Comparison of ENCODE assay signal across 32 cellular contexts in the genomic region with DNA sequence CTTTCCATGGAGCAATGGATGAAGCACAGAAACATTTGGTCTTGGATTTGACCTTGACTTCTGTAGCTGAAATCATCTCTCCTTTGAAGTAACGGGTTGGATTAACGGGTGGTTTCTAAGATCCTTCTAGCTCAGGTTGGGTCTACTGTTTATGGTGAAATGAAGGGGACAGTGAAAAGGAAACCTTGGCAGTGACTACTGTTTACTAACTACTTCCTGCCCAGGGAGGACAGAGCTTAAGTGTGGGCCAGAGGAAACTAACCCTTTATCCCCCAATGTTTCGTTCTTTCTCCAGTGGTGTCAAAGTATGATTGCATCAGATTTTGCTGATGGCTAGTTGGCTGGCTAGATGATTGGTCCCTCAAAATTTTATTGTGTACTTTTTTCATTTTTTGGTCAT. TPM values are rescaled to one million over a fixed set of nuclear protein-coding genes. Genes with fewer than 3 reads are reported as not detected.
DNase-seq lines count a peak whose midpoint lies in the region; ATAC-seq, FAIRE-seq and TF ChIP-seq lines count a peak whose summit lies in the region.
"Had no signal": no experiment of that assay in that cellular context is flagged by ENCODE, and none has a peak within 500 bp of the region (broad histone marks: within the 10 kb centered on the region; RNA-seq: fewer than 3 reads in every experiment).

No MANE protein-coding gene starts in this region.

- H3K27ac ChIP-seq in H9 (ENCODE audit: insufficient read length, low read depth, low read length) (no peak overlapping the region), liver (ENCODE audit: low read depth in 1 of 2, low read length in 2 of 2) (peak overlapping the region; percentile 30 to 62), small intestine (ENCODE audit: low read depth in 1 of 2, low read length in 1 of 2) (peak overlapping the region in 1 of 2 donors; percentile 29)
- H3K27ac ChIP-seq: C4-2B, esophagus squamous epithelium, foreskin keratinocyte, GM23248, heart left ventricle, psoas muscle, sigmoid colon had no signal

- no peaks in the 10 kb centered on the region for H3K23me2 ChIP-seq in H9 (ENCODE audit: insufficient read length, low read depth, low read length, poor library complexity, severe bottlenecking)

- peaks cover 17 to 90% (median 78%) of the 10 kb centered on the region in 3 experiments; a peak in 6 of 7 replicates for H3K36me3 Mint-ChIP-seq in H9 (ENCODE audit: insufficient read depth in 1 of 3, low read depth in 3 of 3)
- H3K36me3 Mint-ChIP-seq in activated T-helper 1 cell treated with anti-CD3 and anti-CD28 coated beads, Interleukin-12 subunit alpha, Interleukin-12 subunit beta, Interleukin-2, Interleukin-4 antibody, amounts not matched to agents 30 ng/mL and 10 ng/mL and 1 ng/mL, durations not matched to agents 14 hours and 24 hours and 36 hours (ENCODE audit: low read depth): peaks cover 48% of the 10 kb centered on the region

- H2AK5ac ChIP-seq in H9 (ENCODE audit: insufficient read length, low read length): no peak overlapping the region

- no peak overlapping the region for H3K56ac ChIP-seq in H9 (ENCODE audit: insufficient read length, low read depth, low read length)

- ATAC-seq in GM19035 (IDR thresholded peaks at IDR 0.05; ENCODE audit: unreplicated experiment): no peak
- ATAC-seq: foreskin keratinocyte, heart left ventricle, K562, psoas muscle, Right ventricle myocardium inferior, SK-N-SH treated with all-trans-retinoic acid at 6 μM for 48 hours had no signal

- H3K14ac ChIP-seq in H9 (ENCODE audit: insufficient read depth, low read length): no peak overlapping the region

- H2BK5ac ChIP-seq in H9 (ENCODE audit: insufficient read length, low read length): no peak overlapping the region

- no CpG with 5 or more reads among the region's 3 CpGs for WGBS in H9 (ENCODE audit: extremely low coverage, insufficient read length, low lambda C conversion rate)
- 34% methylated on average over 3 of the region's 3 CpGs for WGBS in liver
- 74 to 90% (median 83%) methylated on average over 3 of the region's 3 CpGs for WGBS in small intestine, 3 donors

- H4K91ac ChIP-seq in H9 (ENCODE audit: insufficient read length, low read depth, low read length): no peak overlapping the region

- no peaks in the 10 kb centered on the region for H3K79me2 ChIP-seq in H9 (ENCODE audit: insufficient read depth, low read length)

- H2BK15ac ChIP-seq in H9 (ENCODE audit: low read depth, low read length): no peak overlapping the region

- no peak overlapping the region for H2BK20ac ChIP-seq in H9 (ENCODE audit: low read depth, low read length, poor library complexity, severe bottlenecking)

- H3K79me1 ChIP-seq in H9 (ENCODE audit: insufficient read depth, low read depth, low read length, poor library complexity, severe bottlenecking): no peaks in the 10 kb centered on the region

- peak in 1 of 2 donors; percentile 23 for TF ChIP-seq RAD21 in liver (IDR thresholded peaks at IDR 0.05)

- H3K4me1 ChIP-seq in H9 (ENCODE audit: insufficient read depth, low read length) (no peaks in the 10 kb centered on the region), liver (ENCODE audit: control insufficient read depth in 4 of 4, insufficient read depth in 4 of 4, low read length in 3 of 4) (peaks cover 4 to 55% (median 40%) of the 10 kb centered on the region in 4 donors), small intestine (ENCODE audit: control insufficient read depth in 2 of 2, insufficient read depth in 1 of 2, low read depth in 1 of 2, low read length in 1 of 2) (no peaks in the 10 kb centered on the region)
- H3K4me1 ChIP-seq: esophagus squamous epithelium, foreskin keratinocyte, heart left ventricle, psoas muscle, sigmoid colon had no signal

- H3T11ph ChIP-seq in H9 (ENCODE audit: low read length): no peak overlapping the region

- no peaks in the 10 kb centered on the region for H3K4me1 Mint-ChIP-seq in H9
- no peaks in the 10 kb centered on the region for H3K4me1 Mint-ChIP-seq in activated T-helper 1 cell treated with anti-CD3 and anti-CD28 coated beads, Interleukin-12 subunit alpha, Interleukin-12 subunit beta, Interleukin-2, Interleukin-4 antibody, amounts not matched to agents 30 ng/mL and 10 ng/mL and 1 ng/mL, durations not matched to agents 14 hours and 24 hours and 36 hours (ENCODE audit: low read depth)
- H3K4me1 Mint-ChIP-seq: mesothelial cell of epicardium had no signal

- no peak overlapping the region for H3K18ac ChIP-seq in H9 (ENCODE audit: insufficient read length, low read depth, low read length)

- H4K20me1 ChIP-seq in H9 (ENCODE audit: control insufficient read depth, insufficient read depth, insufficient read length): no peaks in the 10 kb centered on the region

- H4K5ac ChIP-seq in H9 (ENCODE audit: insufficient read length, low read depth, low read length): no peak overlapping the region

- H3K4ac ChIP-seq in H9 (ENCODE audit: low read depth, low read length): no peak overlapping the region

- H3K9ac ChIP-seq in H9 (ENCODE audit: extremely low read depth, insufficient read length, low read length): no peak overlapping the region
- H3K9ac ChIP-seq in liver (ENCODE audit: low read depth in 1 of 2, low read length in 2 of 2): peak overlapping the region in 1 of 2 donors; percentile 28
- H3K9ac ChIP-seq: GM23248 had no signal

- H3K4me3 Mint-ChIP-seq in H9: no peak overlapping the region
- no peak overlapping the region for H3K4me3 Mint-ChIP-seq in activated T-helper 1 cell treated with anti-CD3 and anti-CD28 coated beads, Interleukin-12 subunit alpha, Interleukin-12 subunit beta, Interleukin-2, Interleukin-4 antibody, amounts not matched to agents 30 ng/mL and 10 ng/mL and 1 ng/mL, durations not matched to agents 14 hours and 24 hours and 36 hours
- H3K4me3 Mint-ChIP-seq: mesothelial cell of epicardium; T-helper 1 cell treated with Interleukin-12 subunit alpha and Interleukin-12 subunit beta and Interleukin-4 antibody, amounts not matched to agents 30 μg/mL and 1 μg/mL, for 36 hours; type B pancreatic cell had no signal

- H4K8ac ChIP-seq in H9 (replicated peaks; ENCODE audit: insufficient read length, low read depth, low read length): no peak overlapping the region

- H3K36me3 ChIP-seq in liver (ENCODE audit: control insufficient read depth in 4 of 4, insufficient read depth in 3 of 4, low read depth in 1 of 4, low read length in 3 of 4): peaks cover 4 to 16% (median 13%) of the 10 kb centered on the region in 4 donors
- peaks cover 9 to 15% of the 10 kb centered on the region in 2 donors for H3K36me3 ChIP-seq in small intestine (ENCODE audit: control insufficient read depth in 2 of 2, insufficient read depth in 2 of 2, low read length in 2 of 2)

- no peaks in the 10 kb centered on the region for H3K27me3 ChIP-seq in H9 (ENCODE audit: insufficient read depth, low read length)
- no peaks in the 10 kb centered on the region for H3K27me3 ChIP-seq in liver (ENCODE audit: control insufficient read depth in 4 of 4, insufficient read depth in 4 of 4, low read length in 3 of 4)
- H3K27me3 ChIP-seq in small intestine (ENCODE audit: control insufficient read depth in 2 of 2, insufficient read depth in 2 of 2, low read length in 2 of 2): no peaks in the 10 kb centered on the region
- H3K27me3 ChIP-seq: esophagus squamous epithelium, foreskin keratinocyte, heart left ventricle, sigmoid colon had no signal

- no peak for FAIRE-seq in small intestine (lab: Jason Lieb, UNC)
- FAIRE-seq: K562, keratinocyte, TTC549 had no signal

- intact Hi-C loops in activated T-helper 1 cell treated with anti-CD3 and anti-CD28 coated beads, Interleukin-12 subunit alpha, Interleukin-12 subunit beta, Interleukin-2, Interleukin-4 antibody, amounts not matched to agents 30 ng/mL and 10 ng/mL and 1 ng/mL, durations not matched to agents 14 hours and 24 hours and 36 hours (cut with micrococcal nuclease): no loop called here

- no peak overlapping the region for H2BK12ac ChIP-seq in H9 (ENCODE audit: insufficient read length, low read depth, low read length)

- H3K9me3 ChIP-seq in H9 (ENCODE audit: control insufficient read depth, low read depth, low read length): no peaks in the 10 kb centered on the region
- no peaks in the 10 kb centered on the region for H3K9me3 ChIP-seq in liver (ENCODE audit: control insufficient read depth in 4 of 4, low read length in 3 of 4)
- no peaks in the 10 kb centered on the region for H3K9me3 ChIP-seq in small intestine (ENCODE audit: control insufficient read depth, low read depth)
- H3K9me3 ChIP-seq: esophagus squamous epithelium, heart left ventricle, psoas muscle, sigmoid colon had no signal

- H3K27ac Mint-ChIP-seq in H9: peak overlapping the region in 2 of 3 experiments; percentile 2 to 22; a peak in 3 of 7 replicates
- H3K27ac Mint-ChIP-seq in activated T-helper 1 cell treated with anti-CD3 and anti-CD28 coated beads, Interleukin-12 subunit alpha, Interleukin-12 subunit beta, Interleukin-2, Interleukin-4 antibody, amounts not matched to agents 30 ng/mL and 10 ng/mL and 1 ng/mL, durations not matched to agents 14 hours and 24 hours and 36 hours: peak overlapping the region; percentile 7
- H3K27ac Mint-ChIP-seq: mesothelial cell of epicardium; T-helper 1 cell treated with Interleukin-12 subunit alpha and Interleukin-12 subunit beta and Interleukin-4 antibody, amounts not matched to agents 30 μg/mL and 1 μg/mL, for 36 hours; type B pancreatic cell had no signal

- H3K4me2 ChIP-seq in H9 (ENCODE audit: insufficient read depth, insufficient read length, low read length): no peak overlapping the region

- H2BK120ac ChIP-seq in H9 (ENCODE audit: low read depth, low read length, poor library complexity, severe bottlenecking): no peak overlapping the region

- no peak overlapping the region for H3K23ac ChIP-seq in H9 (ENCODE audit: insufficient read length, low read depth, low read length)

- no peaks in the 10 kb centered on the region for H3K9me3 Mint-ChIP-seq in H9
- no peaks in the 10 kb centered on the region for H3K9me3 Mint-ChIP-seq in activated T-helper 1 cell treated with anti-CD3 and anti-CD28 coated beads, Interleukin-12 subunit alpha, Interleukin-12 subunit beta, Interleukin-2, Interleukin-4 antibody, amounts not matched to agents 30 ng/mL and 10 ng/mL and 1 ng/mL, durations not matched to agents 14 hours and 24 hours and 36 hours
- H3K9me3 Mint-ChIP-seq: mesothelial cell of epicardium; T-helper 1 cell treated with Interleukin-12 subunit alpha and Interleukin-12 subunit beta and Interleukin-4 antibody, amounts not matched to agents 30 μg/mL and 1 μg/mL, for 36 hours; type B pancreatic cell had no signal

- H3K27me3 Mint-ChIP-seq in H9 (ENCODE audit: low read depth): no peaks in the 10 kb centered on the region
- no peaks in the 10 kb centered on the region for H3K27me3 Mint-ChIP-seq in activated T-helper 1 cell treated with anti-CD3 and anti-CD28 coated beads, Interleukin-12 subunit alpha, Interleukin-12 subunit beta, Interleukin-2, Interleukin-4 antibody, amounts not matched to agents 30 ng/mL and 10 ng/mL and 1 ng/mL, durations not matched to agents 14 hours and 24 hours and 36 hours (ENCODE audit: insufficient read depth)
- H3K27me3 Mint-ChIP-seq: type B pancreatic cell had no signal

- TF ChIP-seq CTCF in GM12865 (IDR thresholded peaks at IDR 0.05; ENCODE audit: insufficient read depth, low read depth, low read length, missing control alignments) (no peak), H9 (conservative IDR thresholded peaks at IDR 0.05) (no peak), liver (IDR thresholded peaks at IDR 0.05; ENCODE audit: low read depth, low read length, missing input control) (no peak)

- peak; percentile 32 for DNase-seq in GM12865 (ENCODE audit: low read depth)
- DNase-seq in H9: no peak
- DNase-seq in activated T-helper 1 cell treated with anti-CD3 and anti-CD28 coated beads, Interleukin-12 subunit alpha, Interleukin-12 subunit beta, Interleukin-2, Interleukin-4 antibody, amounts not matched to agents 30 ng/mL and 10 ng/mL and 1 ng/mL, durations not matched to agents 14 hours and 24 hours and 36 hours (ENCODE audit: low spot score): no peak
- DNase-seq in NCI-H187 treated with DMSO at 0.1 percent for 48 hours (lab: John Stamatoyannopoulos, UW): no peak
- no peak for DNase-seq in small intestine
- DNase-seq: activated CD4-positive, alpha-beta T cell treated with anti-CD3 and anti-CD28 coated beads, Interleukin-2, amount 50 U/mL, for 48 hours; activated gamma-delta T cell treated with Interleukin-2 at 50 U/mL for 16 hours; central memory CD4-positive, alpha-beta T cell; COR-L47; esophagus squamous epithelium; foreskin keratinocyte; GDM1; GM23248; heart left ventricle; NCI-H1105 treated with DMSO at 0.1 percent for 48 hours; NCI-H1930; NCI-H524 treated with DMSO at 0.1 percent for 48 hours; nucleus accumbens; psoas muscle; sigmoid colon; stimulated activated CD4-positive, alpha-beta T cell treated with anti-CD3 and anti-CD28 coated beads, Interleukin-4, amount 100 ng/mL, for 1 hour had no signal

- H3K4me3 ChIP-seq in GM12865 (ENCODE audit: low read depth, low read length) (no peak overlapping the region), liver (ENCODE audit: low read depth in 1 of 3, low read length in 3 of 3) (peak overlapping the region in 1 of 3 donors; percentile 12), small intestine (ENCODE audit: low read depth in 1 of 2, low read length in 2 of 2) (no peak overlapping the region)
- H3K4me3 ChIP-seq: esophagus squamous epithelium, GM23248, heart left ventricle, K562, psoas muscle, sigmoid colon had no signal

- H2AFZ ChIP-seq in H9 (ENCODE audit: low read length): no peak overlapping the region
- H2AFZ ChIP-seq: GM23248 had no signal

RNA-seq across cellular contexts. Expression of a gene that starts 22.2 kb away (rescaled TPM):
- total RNA-seq in H9 (2021): 100 and 103 TPM in 2 replicates
- total RNA-seq in activated T-helper 1 cell treated with anti-CD3 and anti-CD28 coated beads, Interleukin-12 subunit alpha, Interleukin-12 subunit beta, Interleukin-2, Interleukin-4 antibody, amounts not matched to agents 30 ng/mL and 10 ng/mL and 1 ng/mL, durations not matched to agents 14 hours and 24 hours and 36 hours: 54.6 and 61.2 TPM in 2 replicates
- total RNA-seq in liver: 10 to 100 TPM; 25.4 to 28.2 TPM
- 1 to 10 TPM; 4.6 to 5.4 TPM for polyA plus RNA-seq in liver
- 10 to 100 TPM in 1 of 3 donors, 1 to 10 TPM in 2; 1.4 to 10.0 (median 5.8) TPM for polyA plus RNA-seq in small intestine

RNA-seq across cellular contexts. Expression of a gene that starts 22.4 kb away (rescaled TPM):
- total RNA-seq in H9 (2021) (4.3 and 5.3 TPM in 2 replicates), liver (10 to 100 TPM; 12.9 to 20.5 TPM)
- total RNA-seq in activated T-helper 1 cell treated with anti-CD3 and anti-CD28 coated beads, Interleukin-12 subunit alpha, Interleukin-12 subunit beta, Interleukin-2, Interleukin-4 antibody, amounts not matched to agents 30 ng/mL and 10 ng/mL and 1 ng/mL, durations not matched to agents 14 hours and 24 hours and 36 hours: 8.9 and 12.3 TPM in 2 replicates
- polyA plus RNA-seq in liver (1 to 10 TPM; 3.8 to 5.4 TPM), small intestine (1 to 10 TPM; 1.6 to 4.7 (median 2.2) TPM)
